In genomic region chr9:124366476-124367220, GRCh38 we compare ENCODE assay signal across 1 cellular context.
TF ChIP-seq lines count a peak whose summit lies in the region.

No MANE protein-coding gene starts in this region.

TF ChIP-seq in SK-N-SH, 30 proteins besides CTCF, POLR2A, EP300 and RAD21 (continued from another document):
- TF ChIP-seq USF2 (IDR thresholded peaks at IDR 0.05; ENCODE audit: borderline replicate concordance, low read depth, low read length) = no peak
- no peak for TF ChIP-seq FOXM1 (IDR thresholded peaks at IDR 0.05; ENCODE audit: low read depth)
- no peak for TF ChIP-seq NFIC (IDR thresholded peaks at IDR 0.05; ENCODE audit: borderline replicate concordance)
- TF ChIP-seq, protein P1, sequence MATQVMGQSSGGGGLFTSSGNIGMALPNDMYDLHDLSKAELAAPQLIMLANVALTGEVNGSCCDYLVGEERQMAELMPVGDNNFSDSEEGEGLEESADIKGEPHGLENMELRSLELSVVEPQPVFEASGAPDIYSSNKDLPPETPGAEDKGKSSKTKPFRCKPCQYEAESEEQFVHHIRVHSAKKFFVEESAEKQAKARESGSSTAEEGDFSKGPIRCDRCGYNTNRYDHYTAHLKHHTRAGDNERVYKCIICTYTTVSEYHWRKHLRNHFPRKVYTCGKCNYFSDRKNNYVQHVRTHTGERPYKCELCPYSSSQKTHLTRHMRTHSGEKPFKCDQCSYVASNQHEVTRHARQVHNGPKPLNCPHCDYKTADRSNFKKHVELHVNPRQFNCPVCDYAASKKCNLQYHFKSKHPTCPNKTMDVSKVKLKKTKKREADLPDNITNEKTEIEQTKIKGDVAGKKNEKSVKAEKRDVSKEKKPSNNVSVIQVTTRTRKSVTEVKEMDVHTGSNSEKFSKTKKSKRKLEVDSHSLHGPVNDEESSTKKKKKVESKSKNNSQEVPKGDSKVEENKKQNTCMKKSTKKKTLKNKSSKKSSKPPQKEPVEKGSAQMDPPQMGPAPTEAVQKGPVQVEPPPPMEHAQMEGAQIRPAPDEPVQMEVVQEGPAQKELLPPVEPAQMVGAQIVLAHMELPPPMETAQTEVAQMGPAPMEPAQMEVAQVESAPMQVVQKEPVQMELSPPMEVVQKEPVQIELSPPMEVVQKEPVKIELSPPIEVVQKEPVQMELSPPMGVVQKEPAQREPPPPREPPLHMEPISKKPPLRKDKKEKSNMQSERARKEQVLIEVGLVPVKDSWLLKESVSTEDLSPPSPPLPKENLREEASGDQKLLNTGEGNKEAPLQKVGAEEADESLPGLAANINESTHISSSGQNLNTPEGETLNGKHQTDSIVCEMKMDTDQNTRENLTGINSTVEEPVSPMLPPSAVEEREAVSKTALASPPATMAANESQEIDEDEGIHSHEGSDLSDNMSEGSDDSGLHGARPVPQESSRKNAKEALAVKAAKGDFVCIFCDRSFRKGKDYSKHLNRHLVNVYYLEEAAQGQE (IDR thresholded peaks at IDR 0.05; ENCODE audit: low read depth, low read length) = no peak
